Comparison of ENCODE assay signal across 7 cellular contexts in genomic region chr1:177256153-177256814, GRCh38.
A peak's percentile ranks its signal among the peaks of the same experiment; 100 is the strongest.
DNase-seq lines count a peak whose midpoint lies in the region; ATAC-seq and TF ChIP-seq lines count a peak whose summit lies in the region.

No MANE protein-coding gene starts in this region.

- H3K4me1 Mint-ChIP-seq in mesothelial cell of epicardium, result peaks cover 13% of the 10 kb centered on the region

- no peaks in the 10 kb centered on the region for H3K9me3 Mint-ChIP-seq in mesothelial cell of epicardium

- TF ChIP-seq CTCF in HFF-Myc (IDR thresholded peaks at IDR 0.05; ENCODE audit: low read depth, low read length, missing control alignments), result peak; percentile 74
- TF ChIP-seq CTCF in mesothelial cell of epicardium (IDR thresholded peaks at IDR 0.05; ENCODE audit: unreplicated experiment), result peak; percentile 61

- no peak overlapping the region for H3K4me3 Mint-ChIP-seq in mesothelial cell of epicardium

- no peak for ATAC-seq in HG03469 (IDR thresholded peaks at IDR 0.05; ENCODE audit: unreplicated experiment)
- no peak for ATAC-seq in HG03039 (IDR thresholded peaks at IDR 0.05; ENCODE audit: unreplicated experiment)

- H3K4me3 ChIP-seq in HFF-Myc (replicated peaks; ENCODE audit: low read depth, low read length), result no peak overlapping the region
- H3K4me3 ChIP-seq in NT2/D1 (ENCODE audit: insufficient read length, low read depth), result no peak overlapping the region

- H3K36me3 Mint-ChIP-seq in mesothelial cell of epicardium, result no peaks in the 10 kb centered on the region

- H3K9ac ChIP-seq in NT2/D1 (ENCODE audit: insufficient read length, low read depth), result no peak overlapping the region

- H3K27me3 Mint-ChIP-seq in mesothelial cell of epicardium (ENCODE audit: low read depth), result peaks cover 1% of the 10 kb centered on the region

- no peaks in the 10 kb centered on the region for H3K4me1 ChIP-seq in NT2/D1 (ENCODE audit: insufficient read depth, insufficient read length)

- H3K36me3 ChIP-seq in NT2/D1 (ENCODE audit: insufficient read depth, insufficient read length, low read length), result no peaks in the 10 kb centered on the region

- DNase-seq in GM04504 (ENCODE audit: low read depth) (peak; percentile 5), HFF-Myc (ENCODE audit: extremely low read depth, low read depth) (peak; percentile 83), NT2/D1 (ENCODE audit: low read depth, low spot score) (peak; percentile 46), epidermal melanocyte (ENCODE audit: insufficient read length, low spot score) (peak; percentile 38), mesothelial cell of epicardium (ENCODE audit: low spot score in 2 of 2, unreplicated experiment in 2 of 2) (peak in 1 of 2 experiments; percentile 56)

- H3K9me3 ChIP-seq in NT2/D1 (ENCODE audit: insufficient read depth, low read length), result no peaks in the 10 kb centered on the region

- no peak overlapping the region for H3K27ac Mint-ChIP-seq in mesothelial cell of epicardium

- no peaks in the 10 kb centered on the region for H3K27me3 ChIP-seq in NT2/D1 (ENCODE audit: insufficient read depth, insufficient read length)
